In the genomic region with DNA sequence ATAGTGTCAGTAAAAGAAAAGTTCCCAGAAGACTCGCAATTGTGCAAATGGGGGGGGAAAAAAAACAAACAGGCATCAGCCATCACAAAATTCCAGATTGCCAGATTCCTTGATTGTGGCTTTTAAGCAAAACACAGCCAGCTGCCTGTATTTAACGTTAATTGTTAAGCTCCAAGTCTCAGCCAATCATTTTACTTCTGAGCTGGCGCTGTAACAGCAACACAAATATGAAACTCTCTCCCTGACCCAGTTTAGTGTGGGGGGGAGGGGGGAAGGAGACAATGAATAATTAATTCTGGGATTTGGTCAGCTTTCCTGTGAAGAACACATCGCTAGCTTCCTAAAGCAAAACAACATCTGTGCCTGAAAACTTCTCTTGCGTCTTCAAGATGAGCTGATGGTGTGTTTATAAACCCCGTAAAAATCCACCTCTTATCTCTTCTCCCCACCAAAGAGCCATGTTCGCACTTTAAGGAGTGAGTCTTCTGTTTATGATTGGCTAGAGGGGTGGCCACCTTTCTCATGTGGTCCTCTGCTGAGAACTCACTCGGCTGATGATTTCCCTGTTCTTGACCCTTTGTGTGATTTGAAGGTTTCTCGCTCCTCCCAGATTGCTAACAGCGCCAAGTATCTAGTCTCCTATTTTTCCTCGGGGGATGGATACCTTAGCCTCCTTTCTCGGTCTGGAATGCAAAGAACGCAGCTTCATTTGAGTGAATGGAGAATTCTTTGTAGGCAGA, we compare ENCODE assay signal across 1 cellular context.
TF ChIP-seq lines count a peak whose summit lies in the region.

No MANE protein-coding gene starts in this region.

TF ChIP-seq in GM12878, 131 proteins besides CTCF, POLR2A, EP300 and RAD21 (continued from another document):
- TF ChIP-seq PRDM15 (CRISPR knock-in tag; IDR thresholded peaks at IDR 0.05) = no peak
